ENCODE assay signal across 5 cellular contexts in the genomic region with DNA sequence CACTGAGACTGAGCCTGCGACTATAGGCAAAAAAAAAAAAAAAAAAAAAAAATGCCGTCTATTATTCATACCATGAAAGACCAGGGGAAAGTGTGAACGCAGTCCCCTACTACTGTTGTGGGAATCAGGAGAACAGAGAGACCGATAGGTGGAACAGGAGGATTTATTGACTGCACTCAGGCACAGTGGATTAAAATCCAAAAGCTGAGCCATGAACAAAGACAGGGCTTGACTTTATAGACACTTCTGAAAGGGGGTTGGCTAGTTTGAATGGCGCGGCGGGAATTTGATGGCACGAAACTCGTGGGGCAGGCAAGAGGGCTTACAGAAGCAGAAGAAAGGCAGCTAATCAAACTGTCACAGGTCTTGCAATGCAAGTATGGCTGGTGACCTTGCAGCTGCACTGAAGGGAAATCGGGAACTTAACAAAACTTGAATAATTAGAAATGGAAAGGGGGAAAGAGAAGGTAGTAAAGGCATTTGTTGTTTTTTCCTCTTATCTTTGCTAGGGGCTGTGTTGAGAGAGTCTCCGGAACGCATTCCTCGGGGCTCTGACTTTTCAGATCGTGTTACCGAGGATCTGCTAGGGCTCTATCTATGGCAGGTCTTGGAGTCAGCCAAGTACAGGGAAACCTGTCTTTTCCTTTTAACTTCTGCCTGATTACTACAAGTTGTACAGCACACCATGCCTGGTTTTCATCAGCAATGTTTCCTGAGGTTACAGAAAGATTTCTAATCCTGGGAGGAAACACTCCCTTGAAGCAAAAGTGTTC. TPM values are rescaled to one million over a fixed set of nuclear protein-coding genes. Genes with fewer than 3 reads are reported as not detected.
"Had no signal": no experiment of that assay in that cellular context is flagged by ENCODE, and none has a peak within 500 bp of the region (broad histone marks: within the 10 kb centered on the region; RNA-seq: fewer than 3 reads in every experiment).

No MANE protein-coding gene starts in this region.

RNA-seq across cellular contexts. Expression of gene RNU1-1, which starts 7.5 kb away (rescaled TPM):
- total RNA-seq: fibroblast of villous mesenchyme, osteoblast, right atrium auricular region had no signal
- polyA plus RNA-seq: adipose tissue, heart left ventricle had no signal
